Comparison of ENCODE assay signal across 1 cellular context in genomic region chr22:46577361-46578249, GRCh38.
TF ChIP-seq lines count a peak whose summit lies in the region.

No MANE protein-coding gene starts in this region.

TF ChIP-seq in WTC11, 78 proteins besides CTCF, POLR2A, EP300 and RAD21 (continued from another document):
- no peak for TF ChIP-seq ZNF281 (CRISPR knock-in tag; IDR thresholded peaks at IDR 0.05)
- TF ChIP-seq JUN (CRISPR knock-in tag; IDR thresholded peaks at IDR 0.05) = no peak
- no peak for TF ChIP-seq ZNF512 (CRISPR knock-in tag; IDR thresholded peaks at IDR 0.05; ENCODE audit: borderline replicate concordance)
- TF ChIP-seq TEAD4 (CRISPR knock-in tag; IDR thresholded peaks at IDR 0.05) = no peak
- TF ChIP-seq FOXK1 (CRISPR knock-in tag; IDR thresholded peaks at IDR 0.05) = no peak
- TF ChIP-seq ATF2 (CRISPR knock-in tag; IDR thresholded peaks at IDR 0.05; ENCODE audit: borderline replicate concordance, low read depth) = no peak
